17 cellular contexts compared by ENCODE assay signal in the genomic region with DNA sequence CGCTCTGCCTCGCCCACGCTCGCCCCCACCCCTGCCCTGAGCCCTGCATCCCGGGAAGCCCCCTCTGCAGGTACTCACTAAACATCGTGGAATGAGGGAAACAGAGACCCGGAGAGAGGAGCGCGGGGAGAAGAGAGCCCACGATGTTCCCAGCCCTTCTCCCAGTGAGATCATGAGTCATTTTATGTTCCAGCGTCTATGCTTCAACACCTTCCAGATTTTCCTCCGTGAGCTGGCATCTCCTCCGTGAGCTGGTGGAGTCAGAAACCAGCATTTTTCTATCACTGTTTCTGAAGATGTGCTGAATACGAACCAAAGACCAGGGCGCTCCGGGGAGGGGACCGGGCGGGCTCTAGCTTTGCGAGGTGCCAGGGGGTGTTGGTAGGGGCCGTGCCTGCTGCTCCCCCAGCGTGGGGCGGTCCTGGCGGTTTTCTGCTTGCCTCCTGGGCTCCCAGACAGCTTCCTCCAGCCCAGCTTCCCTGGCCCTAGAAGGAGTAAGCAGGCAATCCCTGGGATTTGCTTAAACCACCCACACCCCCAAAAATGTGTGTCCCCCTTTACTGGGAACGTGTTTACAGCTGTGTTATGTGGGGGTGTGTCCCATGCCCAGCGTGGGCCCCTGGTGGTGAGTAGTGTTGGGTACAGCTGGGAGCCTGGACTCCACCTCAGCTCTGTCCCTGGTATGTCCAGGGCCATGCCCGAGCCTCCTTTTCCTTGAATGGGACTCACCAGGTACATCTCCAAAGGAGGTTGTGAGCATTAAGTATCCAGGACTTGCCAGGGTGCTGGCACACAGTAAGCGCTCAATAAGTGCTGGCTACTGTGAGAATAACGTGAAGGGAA.
A peak's percentile ranks its signal among the peaks of the same experiment; 100 is the strongest.
DNase-seq lines count a peak whose midpoint lies in the region; ATAC-seq, FAIRE-seq and TF ChIP-seq lines count a peak whose summit lies in the region.
"Had no signal": no experiment of that assay in that cellular context is flagged by ENCODE, and none has a peak within 500 bp of the region (broad histone marks: within the 10 kb centered on the region; RNA-seq: fewer than 3 reads in every experiment).

No MANE protein-coding gene starts in this region.

- no peaks in the 10 kb centered on the region for H3K9me3 ChIP-seq in PC-9 (ENCODE audit: insufficient read depth, low read depth)
- no peaks in the 10 kb centered on the region; a peak in 1 of 4 replicates for H3K9me3 ChIP-seq in H1 (ENCODE audit: insufficient read depth in 2 of 2, low read depth in 1 of 2, low read length in 1 of 2)
- no peaks in the 10 kb centered on the region for H3K9me3 ChIP-seq in vagina
- H3K9me3 ChIP-seq: stomach had no signal

- H3K4me1 Mint-ChIP-seq in stimulated activated memory B cell treated with anti-CD40 and anti-IgM and Interleukin-4, amounts not matched to agents 10 μg/mL and 1 μg/mL and 100 μg/mL, for 72 hours: peaks cover 13% of the 10 kb centered on the region
- H3K4me1 Mint-ChIP-seq: memory B cell had no signal

- H3K27ac ChIP-seq in PC-9: no peak overlapping the region
- no peak overlapping the region for H3K27ac ChIP-seq in H1 (ENCODE audit: low read depth, low read length)
- no peak overlapping the region for H3K27ac ChIP-seq in vagina
- H3K27ac ChIP-seq: coronary artery, stomach had no signal

- H3K79me1 ChIP-seq in H1 (ENCODE audit: low read depth, low read length): no peaks in the 10 kb centered on the region

- no peak for ATAC-seq in stimulated activated memory B cell treated with anti-CD40 and anti-IgM and Interleukin-4, amounts not matched to agents 10 μg/mL and 1 μg/mL and 100 μg/mL, for 72 hours
- ATAC-seq: left cardiac atrium had no signal

- H3K36me3 Mint-ChIP-seq in stimulated activated memory B cell treated with anti-CD40 and anti-IgM and Interleukin-4, amounts not matched to agents 10 μg/mL and 1 μg/mL and 100 μg/mL, for 72 hours: no peaks in the 10 kb centered on the region
- H3K36me3 Mint-ChIP-seq: activated naive CD8-positive, alpha-beta T cell treated with anti-CD3 and anti-CD28 coated beads for 36 hours; memory B cell had no signal

- H2BK20ac ChIP-seq in H1 (ENCODE audit: low read length): no peak overlapping the region

- no peak overlapping the region for H3K56ac ChIP-seq in H1 (replicated peaks; ENCODE audit: insufficient read length, low read depth, low read length)

- H4K20me1 ChIP-seq in PC-9 (ENCODE audit: insufficient read depth) (no peaks in the 10 kb centered on the region), H1 (replicated peaks in 1 of 2; ENCODE audit: control insufficient read depth in 1 of 2, insufficient read depth in 2 of 2, low read length in 2 of 2) (no peaks in the 10 kb centered on the region)

- H3K4me3 Mint-ChIP-seq in stimulated activated memory B cell treated with anti-CD40 and anti-IgM and Interleukin-4, amounts not matched to agents 10 μg/mL and 1 μg/mL and 100 μg/mL, for 72 hours: no peak overlapping the region
- H3K4me3 Mint-ChIP-seq: activated naive CD8-positive, alpha-beta T cell treated with anti-CD3 and anti-CD28 coated beads for 36 hours; memory B cell had no signal

- H2AK5ac ChIP-seq in H1 (ENCODE audit: low read depth, low read length): no peak overlapping the region

- no peak overlapping the region for H3K14ac ChIP-seq in H1 (ENCODE audit: insufficient read length)

- no peak overlapping the region for H2BK12ac ChIP-seq in H1 (ENCODE audit: low read depth, low read length)

- H3K4me2 ChIP-seq in PC-9: no peak overlapping the region
- no peak overlapping the region for H3K4me2 ChIP-seq in H1 (ENCODE audit: insufficient read depth in 1 of 2, low read depth in 2 of 2, low read length in 2 of 2)

- no TSS peak for BruUV-seq in PC-9 (replicated peaks; lab: Mats Ljungman, UMichigan)

- H3K23ac ChIP-seq in H1 (ENCODE audit: insufficient read length): no peak overlapping the region

- 90% methylated on average over 23 of the region's 28 CpGs; no CpG with 5 or more reads in 1 of the 2 experiments for WGBS in H1 (ENCODE audit: extremely low coverage in 1 of 2, insufficient coverage in 1 of 2, insufficient read length in 1 of 2, insufficient replicate concordance in 2 of 2, low coverage in 1 of 2, low lambda C conversion rate in 2 of 2, missing lambda C conversion rate in 1 of 2), 2 experiments

- DNase-seq in activated CD8-positive, alpha-beta memory T cell treated with anti-CD3 and anti-CD28 coated beads, Interleukin-2, amount 50 U/mL, for 48 hours: peak; percentile 50
- no peak for DNase-seq in activated CD8-positive, alpha-beta memory T cell treated with anti-CD3 and anti-CD28 coated beads, Interleukin-2, amount 50 U/mL, for 4 hours
- no peak for DNase-seq in PC-9
- no peak for DNase-seq in H1 (ENCODE audit: low read depth in 1 of 2, low spot score in 2 of 2)
- DNase-seq in AG08395 (ENCODE audit: low spot score): no peak
- no peak for DNase-seq in cerebellar nuclear complex (lab: John Stamatoyannopoulos, UW)
- no peak for DNase-seq in vagina (ENCODE audit: extremely low spot score in 2 of 2)
- DNase-seq: ACHN; activated naive CD8-positive, alpha-beta T cell treated with anti-CD3 and anti-CD28 coated beads for 36 hours; C1 segment of cervical spinal cord; HCEC 1CT; left cardiac atrium; stomach; trophoblast cell had no signal

- no peak for TF ChIP-seq POLR2A in H1 (IDR thresholded peaks at IDR 0.05; ENCODE audit: control extremely low read depth in 1 of 2, low read depth in 2 of 2, low read length in 2 of 2)
- TF ChIP-seq POLR2A in vagina (IDR thresholded peaks at IDR 0.05): no peak

- CTCF ChIA-PET in PC-9 (lab: Charles Lee): interaction anchor here (0.6 kb wide), 1 partner anchor 880 kb away, joined by 10 read pairs; no protein-coding TSS in a partner anchor
- CTCF ChIA-PET in H1 (lab: Charles Lee; ENCODE audit: partially characterized antibody): interaction anchor here (0.6 to 1.8 kb wide), 8 partner anchors 30 to 735 kb away, joined by 3 to 5 read pairs (median 3); no protein-coding TSS in a partner anchor

- H3K27me3 Mint-ChIP-seq in stimulated activated memory B cell treated with anti-CD40 and anti-IgM and Interleukin-4, amounts not matched to agents 10 μg/mL and 1 μg/mL and 100 μg/mL, for 72 hours: peaks cover 69% of the 10 kb centered on the region

- no peak overlapping the region for H4K91ac ChIP-seq in H1 (replicated peaks; ENCODE audit: insufficient read length, low read length)

- H3K27ac Mint-ChIP-seq in stimulated activated memory B cell treated with anti-CD40 and anti-IgM and Interleukin-4, amounts not matched to agents 10 μg/mL and 1 μg/mL and 100 μg/mL, for 72 hours: peak overlapping the region; percentile 45
- H3K27ac Mint-ChIP-seq: activated naive CD8-positive, alpha-beta T cell treated with anti-CD3 and anti-CD28 coated beads for 36 hours; memory B cell had no signal

- no peak overlapping the region for H3K4me3 ChIP-seq in PC-9
- no peak overlapping the region for H3K4me3 ChIP-seq in H1 (ENCODE audit: extremely low read depth in 1 of 4, insufficient read depth in 2 of 4, low read depth in 3 of 4, low read length in 4 of 4)
- no peak overlapping the region for H3K4me3 ChIP-seq in vagina
- H3K4me3 ChIP-seq: coronary artery, stomach had no signal

- POLR2A ChIA-PET in PC-9 (lab: Charles Lee; ENCODE audit: unreplicated experiment): no interaction called here
- POLR2A ChIA-PET in H1 (lab: Charles Lee; ENCODE audit: partially characterized antibody): no interaction called here

- H3K4ac ChIP-seq in H1 (replicated peaks; ENCODE audit: insufficient read length, low read depth, low read length): no peak overlapping the region

- FAIRE-seq in H1 (lab: Jason Lieb, UNC): no peak

- H3K79me2 ChIP-seq in PC-9 (ENCODE audit: low read depth) (no peaks in the 10 kb centered on the region), H1 (ENCODE audit: control insufficient read depth in 1 of 2, insufficient read depth in 2 of 2, low read length in 2 of 2) (no peaks in the 10 kb centered on the region)

- H3K23me2 ChIP-seq in H1 (ENCODE audit: low read depth, low read length): no peaks in the 10 kb centered on the region

- no peaks in the 10 kb centered on the region for H3K9me2 ChIP-seq in PC-9 (ENCODE audit: insufficient read depth)

- H3F3A ChIP-seq in PC-9 (ENCODE audit: insufficient read depth, low read depth): no peaks in the 10 kb centered on the region; the same call in 1 of the 2 replicates

- H2BK15ac ChIP-seq in H1 (ENCODE audit: low read length): no peak overlapping the region

- no peak overlapping the region for H4K5ac ChIP-seq in H1 (ENCODE audit: insufficient read length, low read depth, low read length)

- TF ChIP-seq CTCF in PC-9 (conservative IDR thresholded peaks at IDR 0.05) (0 out of 2 replicates have a peak, but pooled peaks have one; percentile 15), H1 (IDR thresholded peaks at IDR 0.05; ENCODE audit: control extremely low read depth in 1 of 3, insufficient read depth in 1 of 3, low read depth in 1 of 3, low read length in 3 of 3) (peak; percentile 15 to 37 (median 15)), vagina (IDR thresholded peaks at IDR 0.05) (no peak)

- no peak overlapping the region; the same call in 1 of the 2 replicates for H4K8ac ChIP-seq in H1 (ENCODE audit: extremely low read depth, insufficient read depth, low read length)

- TF ChIP-seq RAD21 in H1 (IDR thresholded peaks at IDR 0.05 in 1 of 2, conservative IDR thresholded peaks at IDR 0.05 in 1 of 2; ENCODE audit: low read depth in 2 of 2, low read length in 2 of 2): no peak

- no peak overlapping the region for H2BK120ac ChIP-seq in H1 (replicated peaks; ENCODE audit: low read depth, low read length)

- H3K36me3 ChIP-seq in PC-9 (ENCODE audit: low read depth): no peaks in the 10 kb centered on the region
- no peaks in the 10 kb centered on the region for H3K36me3 ChIP-seq in H1 (ENCODE audit: control insufficient read depth in 2 of 4, insufficient read depth in 4 of 4, low read length in 3 of 4)
- no peaks in the 10 kb centered on the region for H3K36me3 ChIP-seq in vagina
- H3K36me3 ChIP-seq: stomach had no signal

- H3K27me3 ChIP-seq in PC-9 (ENCODE audit: insufficient read depth, low read depth) (no peaks in the 10 kb centered on the region), H1 (replicated peaks in 1 of 4; ENCODE audit: control insufficient read depth in 3 of 4, extremely low read depth in 1 of 4, insufficient read depth in 3 of 4, low read length in 3 of 4) (no peaks in the 10 kb centered on the region), vagina (no peaks in the 10 kb centered on the region)

- no peak overlapping the region for H2BK5ac ChIP-seq in H1 (ENCODE audit: low read depth, low read length)

- no peak overlapping the region for H2AFZ ChIP-seq in PC-9
- no peak overlapping the region for H2AFZ ChIP-seq in H1 (ENCODE audit: low read length)

- H3K18ac ChIP-seq in H1 (ENCODE audit: extremely low read depth, low read length): no peak overlapping the region

- no peaks in the 10 kb centered on the region for H3K9me3 Mint-ChIP-seq in stimulated activated memory B cell treated with anti-CD40 and anti-IgM and Interleukin-4, amounts not matched to agents 10 μg/mL and 1 μg/mL and 100 μg/mL, for 72 hours
- H3K9me3 Mint-ChIP-seq: activated naive CD8-positive, alpha-beta T cell treated with anti-CD3 and anti-CD28 coated beads for 36 hours; memory B cell had no signal

- no peak overlapping the region for H3K9ac ChIP-seq in H1 (replicated peaks in 1 of 4; ENCODE audit: extremely low read depth in 1 of 4, low read depth in 3 of 4, low read length in 3 of 4)

- H3K4me1 ChIP-seq in PC-9 (replicated peaks; ENCODE audit: insufficient read depth) (no peaks in the 10 kb centered on the region), H1 (replicated peaks in 1 of 4; ENCODE audit: control insufficient read depth in 3 of 4, insufficient read depth in 4 of 4, low read length in 3 of 4) (no peaks in the 10 kb centered on the region), vagina (no peaks in the 10 kb centered on the region)
- H3K4me1 ChIP-seq: stomach had no signal

- TF ChIP-seq EP300 in H1 (IDR thresholded peaks at IDR 0.05; ENCODE audit: borderline replicate concordance in 1 of 2, low read depth in 2 of 2, low read length in 2 of 2): no peak

- intact Hi-C loops in PC-9 (cut with micrococcal nuclease; ENCODE audit: unreplicated experiment): no loop called here
- intact Hi-C loops in vagina (cut with DNase I): no loop called here

Comparison
In these comparisons a context has a peak if more than half of its experiments do, and no peak if none do; other contexts are left out.
1. CTCF ChIP-seq: peak in PC-9 (single experiment) and H1 (3 of 3); none in vagina (0 of 3).